In genomic region chr10:118595598-118596425, GRCh38 we compare ENCODE assay signal across 1 cellular context.
TF ChIP-seq lines count a peak whose summit lies in the region.

TSS of gene PRLHR (minus strand) at chr10:118595648. CDS start at chr10:118595244, 404 bp downstream.

TF ChIP-seq in HepG2, 621 proteins besides CTCF, POLR2A, EP300 and RAD21 (continued from another document and continues in another):
- TF ChIP-seq GMEB2 (CRISPR knock-in tag; IDR thresholded peaks at IDR 0.05; ENCODE audit: low read depth) (no peak), LRRFIP1 (CRISPR knock-in tag; conservative IDR thresholded peaks at IDR 0.05) (0 out of 2 replicates have a peak, but pooled peaks have one; percentile 45), TEAD3 (CRISPR knock-in tag; optimal IDR thresholded peaks at IDR 0.05; ENCODE audit: borderline replicate concordance) (no peak), ZNF460 (CRISPR knock-in tag; IDR thresholded peaks at IDR 0.05; ENCODE audit: borderline replicate concordance) (no peak), ZNF280B (CRISPR knock-in tag; IDR thresholded peaks at IDR 0.05; ENCODE audit: borderline replicate concordance) (no peak), SP140L (CRISPR knock-in tag; IDR thresholded peaks at IDR 0.05; ENCODE audit: borderline replicate concordance) (no peak), ZHX2 (IDR thresholded peaks at IDR 0.05; ENCODE audit: low read depth) (no peak), ZHX2 (CRISPR knock-in tag; IDR thresholded peaks at IDR 0.05; ENCODE audit: borderline replicate concordance) (0 out of 2 replicates have a peak, but pooled peaks have one; percentile 53), ZNF577 (CRISPR knock-in tag; IDR thresholded peaks at IDR 0.05; ENCODE audit: borderline replicate concordance, low read depth) (no peak), EED (CRISPR knock-in tag; IDR thresholded peaks at IDR 0.05) (0 out of 2 replicates have a peak, but pooled peaks have one; percentile 11), DRAP1 (CRISPR knock-in tag; IDR thresholded peaks at IDR 0.05) (no peak), RORA (CRISPR knock-in tag; IDR thresholded peaks at IDR 0.05) (no peak), REST (IDR thresholded peaks at IDR 0.05; ENCODE audit: borderline replicate concordance in 1 of 2, low read depth in 1 of 2, low read length in 2 of 2) (peak; percentile 96 to 100), HIC2 (CRISPR knock-in tag; IDR thresholded peaks at IDR 0.05; ENCODE audit: low read depth) (no peak), SCMH1 (CRISPR knock-in tag; IDR thresholded peaks at IDR 0.05; ENCODE audit: borderline replicate concordance) (no peak), IKZF5 (CRISPR knock-in tag; IDR thresholded peaks at IDR 0.05) (peak; percentile 41; the same call in 1 of the 2 replicates), E2F1 (CRISPR knock-in tag; IDR thresholded peaks at IDR 0.05) (no peak), GABPB1 (CRISPR knock-in tag; IDR thresholded peaks at IDR 0.05) (peak; percentile 30; the same call in 1 of the 2 replicates), ONECUT2 (CRISPR knock-in tag; IDR thresholded peaks at IDR 0.05) (no peak), THRA (CRISPR knock-in tag; IDR thresholded peaks at IDR 0.05; ENCODE audit: borderline replicate concordance) (peak; percentile 51; the same call in 1 of the 2 replicates), TCF7L2 (IDR thresholded peaks at IDR 0.05; ENCODE audit: low read depth, low read length) (no peak), PITX1 (CRISPR knock-in tag; IDR thresholded peaks at IDR 0.05) (no peak), RBM39 (IDR thresholded peaks at IDR 0.05; ENCODE audit: low read depth, low read length, poor library complexity, severe bottlenecking) (no peak), TBL1XR1 (IDR thresholded peaks at IDR 0.05; ENCODE audit: borderline replicate concordance, low read length, partially characterized antibody) (no peak), MXI1 (IDR thresholded peaks at IDR 0.05; ENCODE audit: borderline replicate concordance, low read depth, low read length) (no peak), TFDP2 (CRISPR knock-in tag; IDR thresholded peaks at IDR 0.05) (no peak), ZNF343 (CRISPR knock-in tag; IDR thresholded peaks at IDR 0.05) (no peak), ZNF232 (CRISPR knock-in tag; IDR thresholded peaks at IDR 0.05; ENCODE audit: borderline replicate concordance) (peak; percentile 79; the same call in 1 of the 2 replicates), ZNF335 (CRISPR knock-in tag; IDR thresholded peaks at IDR 0.05) (no peak), ZFP36L2 (CRISPR knock-in tag; IDR thresholded peaks at IDR 0.05) (no peak), STAG1 (CRISPR knock-in tag; IDR thresholded peaks at IDR 0.05) (no peak), TSC22D2 (CRISPR knock-in tag; IDR thresholded peaks at IDR 0.05; ENCODE audit: borderline replicate concordance) (0 out of 2 replicates have a peak, but pooled peaks have one; percentile 49)
